Comparison of ENCODE assay signal across 8 cellular contexts in the genomic region with DNA sequence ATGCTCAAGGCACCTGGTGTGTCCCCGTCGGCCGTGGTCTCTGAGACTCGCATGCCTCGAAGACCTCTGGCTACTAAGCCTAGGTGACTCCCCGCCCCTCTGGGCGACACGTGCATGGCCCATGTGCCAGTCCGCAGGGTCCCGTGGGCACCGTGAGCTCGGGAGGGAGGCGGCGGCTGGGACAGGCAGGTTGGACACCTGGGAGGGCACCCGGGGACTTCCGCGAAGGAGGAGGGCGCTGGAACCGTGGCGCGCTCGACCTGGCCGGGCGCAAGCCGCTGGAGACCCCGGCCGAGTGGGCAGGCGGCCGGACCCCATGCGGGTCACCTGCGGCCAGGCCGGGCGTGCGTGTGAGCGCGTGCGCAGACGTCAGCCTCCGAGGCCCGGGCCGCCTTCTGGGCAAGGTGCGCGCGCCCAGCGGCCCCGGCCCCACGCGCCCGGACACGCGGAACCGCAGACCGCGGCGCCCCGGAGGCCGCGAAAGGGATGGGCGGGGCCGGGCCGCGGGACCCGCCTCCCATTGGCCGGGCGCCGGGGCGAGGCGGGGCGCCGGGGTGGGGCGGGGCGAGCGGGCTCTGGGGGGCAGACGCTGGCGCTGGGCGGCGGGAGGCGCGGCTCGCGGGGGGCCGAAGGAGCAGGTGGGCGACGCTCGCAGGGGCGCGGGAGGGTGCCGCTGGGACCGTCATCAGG. TPM values are rescaled to one million over a fixed set of nuclear protein-coding genes. Genes with fewer than 3 reads are reported as not detected.
DNase-seq lines count a peak whose midpoint lies in the region; ATAC-seq, FAIRE-seq and TF ChIP-seq lines count a peak whose summit lies in the region.

No MANE protein-coding gene starts in this region.

- H3K9me3 ChIP-seq in BLaER1 treated with 17β-estradiol and CSF1 and Interleukin-3, amounts not matched to agents 10 nM and 100 nM (replicated peaks in 1 of 11) = no peaks in the 10 kb centered on the region
- no peaks in the 10 kb centered on the region for H3K9me3 ChIP-seq in SK-N-MC (ENCODE audit: low read depth, low read length)
- no peaks in the 10 kb centered on the region for H3K9me3 ChIP-seq in prostate gland
- H3K9me3 ChIP-seq in upper lobe of right lung = no peaks in the 10 kb centered on the region

- WGBS in prostate gland = 4% methylated on average over 76 of the region's 89 CpGs

- TF ChIP-seq POLR2A in H54 (IDR thresholded peaks at IDR 0.05; ENCODE audit: low read depth, low read length) (no peak), prostate gland (IDR thresholded peaks at IDR 0.05) (no peak)

- H3K4me1 ChIP-seq in BLaER1 treated with 17β-estradiol and CSF1 and Interleukin-3, amounts not matched to agents 10 nM and 100 nM = peaks cover 27 to 89% (median 74%) of the 10 kb centered on the region in 10 experiments
- H3K4me1 ChIP-seq in prostate gland (replicated peaks) (no peaks in the 10 kb centered on the region), upper lobe of right lung (peaks cover 12% of the 10 kb centered on the region)

- H4K20me1 ChIP-seq in BLaER1 treated with 17β-estradiol and CSF1 and Interleukin-3, amounts not matched to agents 10 nM and 100 nM = peaks cover 0 to 41% (median 5%) of the 10 kb centered on the region in 11 experiments; a peak in 12 of 22 replicates

- peak overlapping the region; percentile 42 to 81 (median 70) for H3K9ac ChIP-seq in BLaER1 treated with 17β-estradiol and CSF1 and Interleukin-3, amounts not matched to agents 10 nM and 100 nM
- peak overlapping the region; percentile 29 for H3K9ac ChIP-seq in SK-N-MC (ENCODE audit: insufficient read length)

- intact Hi-C loops in left ventricle myocardium superior (cut with micrococcal nuclease) = no loop called here
- intact Hi-C loops in prostate gland (cut with DNase I) = no loop called here
- intact Hi-C loops in upper lobe of right lung (cut with DNase I) = no loop called here

- ATAC-seq in left ventricle myocardium superior = peak; percentile 86
- peak; percentile 87 for ATAC-seq in upper lobe of right lung

- peak overlapping the region; percentile 53 to 73 (median 60) for H3K4me3 ChIP-seq in BLaER1 treated with 17β-estradiol and CSF1 and Interleukin-3, amounts not matched to agents 10 nM and 100 nM
- H3K4me3 ChIP-seq in SK-N-MC (peak overlapping the region; percentile 85), prostate gland (peak overlapping the region; percentile 51 to 52), upper lobe of right lung (peak overlapping the region; percentile 56)

- no peak for FAIRE-seq in H54 (lab: Jason Lieb, UNC)

- no peak for TF ChIP-seq CTCF in prostate gland (IDR thresholded peaks at IDR 0.05)
- no peak for TF ChIP-seq CTCF in upper lobe of right lung (IDR thresholded peaks at IDR 0.05)

- peak; percentile 41 for DNase-seq in H54 (ENCODE audit: insufficient read length, low spot score)
- no peak for DNase-seq in SK-N-MC (ENCODE audit: low read depth, low spot score)
- DNase-seq in activated naive CD8-positive, alpha-beta T cell treated with anti-CD3 and anti-CD28 coated beads, Interleukin-2, amount 50 U/mL, for 16 hours (ENCODE audit: low read depth, low spot score) = peak; percentile 59
- DNase-seq in left ventricle myocardium superior = peak; percentile 81
- DNase-seq in prostate gland (ENCODE audit: low spot score) = peak; percentile 56
- peak; percentile 79 for DNase-seq in upper lobe of right lung
- DNase-seq in amniotic stem cell (lab: John Stamatoyannopoulos, UW) = no peak

- peak overlapping the region; percentile 96 to 100 (median 99) for H3K4me2 ChIP-seq in BLaER1 treated with 17β-estradiol and CSF1 and Interleukin-3, amounts not matched to agents 10 nM and 100 nM

- no peaks in the 10 kb centered on the region for H3K36me3 ChIP-seq in BLaER1 treated with 17β-estradiol and CSF1 and Interleukin-3, amounts not matched to agents 10 nM and 100 nM
- H3K36me3 ChIP-seq in SK-N-MC (ENCODE audit: insufficient read depth, low read length) (no peaks in the 10 kb centered on the region), prostate gland (no peaks in the 10 kb centered on the region), upper lobe of right lung (no peaks in the 10 kb centered on the region)

- H3K27me3 ChIP-seq in BLaER1 treated with 17β-estradiol and CSF1 and Interleukin-3, amounts not matched to agents 10 nM and 100 nM = peaks cover 27 to 48% (median 33%) of the 10 kb centered on the region in 11 experiments
- H3K27me3 ChIP-seq in prostate gland (replicated peaks; ENCODE audit: insufficient read depth) = no peaks in the 10 kb centered on the region
- H3K27me3 ChIP-seq in upper lobe of right lung = peaks cover 19% of the 10 kb centered on the region

- H3K27ac ChIP-seq in BLaER1 treated with 17β-estradiol and CSF1 and Interleukin-3, amounts not matched to agents 10 nM and 100 nM = peak overlapping the region in 10 of 11 experiments; percentile 13 to 80 (median 52); a peak in 14 of 22 replicates
- no peak overlapping the region for H3K27ac ChIP-seq in SK-N-MC
- H3K27ac ChIP-seq in prostate gland = peak overlapping the region; percentile 77 to 84
- H3K27ac ChIP-seq in upper lobe of right lung = no peak overlapping the region

RNA-seq across cellular contexts. Expression of gene RASD2, which starts 0.6 kb away (rescaled TPM):
- total RNA-seq in left ventricle myocardium superior = 9.4 TPM
- 1 to 10 TPM; 6.2 to 8.0 TPM for total RNA-seq in prostate gland
- 4.1 TPM for total RNA-seq in upper lobe of right lung

Comparison
In these comparisons a context has a peak if more than half of its experiments do, and no peak if none do; other contexts are left out.
1. H3K27ac ChIP-seq: peak in BLaER1 treated with 17β-estradiol and CSF1 and Interleukin-3, amounts not matched to agents 10 nM and 100 nM (10 of 11) and prostate gland (2 of 2); none in SK-N-MC (single experiment) and upper lobe of right lung (single experiment).
2. DNase-seq: peak in H54 (single experiment), activated naive CD8-positive, alpha-beta T cell treated with anti-CD3 and anti-CD28 coated beads, Interleukin-2, amount 50 U/mL, for 16 hours (single experiment), left ventricle myocardium superior (single experiment), prostate gland (single experiment) and upper lobe of right lung (single experiment); none in SK-N-MC (single experiment) and amniotic stem cell (single experiment).
3. Peak in every context shown above with its lines, with median percentiles within 50 percentile points of each other: H3K4me3 ChIP-seq.